Comparison of ENCODE assay signal across 1 cellular context in the genomic region with DNA sequence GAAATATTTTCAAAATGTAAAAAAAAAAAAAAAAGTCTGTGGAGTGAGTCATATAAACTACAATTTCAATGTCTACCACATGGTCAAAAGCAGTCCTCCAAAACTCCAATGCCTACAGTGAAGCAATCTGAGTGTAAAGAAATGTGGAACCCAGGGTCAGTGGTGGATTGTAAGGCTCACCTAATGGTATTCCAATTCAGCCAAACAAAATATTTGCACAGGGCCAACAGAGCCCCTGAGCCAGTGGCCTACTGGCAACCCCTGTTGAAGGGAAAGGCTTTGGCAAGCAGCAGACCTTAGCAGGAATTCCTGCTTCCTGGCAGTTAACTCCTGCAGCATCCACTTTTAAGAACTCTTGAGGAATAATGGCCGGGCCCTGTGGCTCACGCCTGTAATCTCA.
TF ChIP-seq lines count a peak whose summit lies in the region.

No MANE protein-coding gene starts in this region.

TF ChIP-seq in HepG2, 621 proteins besides CTCF, POLR2A, EP300 and RAD21 (continued from another document):
- TF ChIP-seq, protein P1, sequence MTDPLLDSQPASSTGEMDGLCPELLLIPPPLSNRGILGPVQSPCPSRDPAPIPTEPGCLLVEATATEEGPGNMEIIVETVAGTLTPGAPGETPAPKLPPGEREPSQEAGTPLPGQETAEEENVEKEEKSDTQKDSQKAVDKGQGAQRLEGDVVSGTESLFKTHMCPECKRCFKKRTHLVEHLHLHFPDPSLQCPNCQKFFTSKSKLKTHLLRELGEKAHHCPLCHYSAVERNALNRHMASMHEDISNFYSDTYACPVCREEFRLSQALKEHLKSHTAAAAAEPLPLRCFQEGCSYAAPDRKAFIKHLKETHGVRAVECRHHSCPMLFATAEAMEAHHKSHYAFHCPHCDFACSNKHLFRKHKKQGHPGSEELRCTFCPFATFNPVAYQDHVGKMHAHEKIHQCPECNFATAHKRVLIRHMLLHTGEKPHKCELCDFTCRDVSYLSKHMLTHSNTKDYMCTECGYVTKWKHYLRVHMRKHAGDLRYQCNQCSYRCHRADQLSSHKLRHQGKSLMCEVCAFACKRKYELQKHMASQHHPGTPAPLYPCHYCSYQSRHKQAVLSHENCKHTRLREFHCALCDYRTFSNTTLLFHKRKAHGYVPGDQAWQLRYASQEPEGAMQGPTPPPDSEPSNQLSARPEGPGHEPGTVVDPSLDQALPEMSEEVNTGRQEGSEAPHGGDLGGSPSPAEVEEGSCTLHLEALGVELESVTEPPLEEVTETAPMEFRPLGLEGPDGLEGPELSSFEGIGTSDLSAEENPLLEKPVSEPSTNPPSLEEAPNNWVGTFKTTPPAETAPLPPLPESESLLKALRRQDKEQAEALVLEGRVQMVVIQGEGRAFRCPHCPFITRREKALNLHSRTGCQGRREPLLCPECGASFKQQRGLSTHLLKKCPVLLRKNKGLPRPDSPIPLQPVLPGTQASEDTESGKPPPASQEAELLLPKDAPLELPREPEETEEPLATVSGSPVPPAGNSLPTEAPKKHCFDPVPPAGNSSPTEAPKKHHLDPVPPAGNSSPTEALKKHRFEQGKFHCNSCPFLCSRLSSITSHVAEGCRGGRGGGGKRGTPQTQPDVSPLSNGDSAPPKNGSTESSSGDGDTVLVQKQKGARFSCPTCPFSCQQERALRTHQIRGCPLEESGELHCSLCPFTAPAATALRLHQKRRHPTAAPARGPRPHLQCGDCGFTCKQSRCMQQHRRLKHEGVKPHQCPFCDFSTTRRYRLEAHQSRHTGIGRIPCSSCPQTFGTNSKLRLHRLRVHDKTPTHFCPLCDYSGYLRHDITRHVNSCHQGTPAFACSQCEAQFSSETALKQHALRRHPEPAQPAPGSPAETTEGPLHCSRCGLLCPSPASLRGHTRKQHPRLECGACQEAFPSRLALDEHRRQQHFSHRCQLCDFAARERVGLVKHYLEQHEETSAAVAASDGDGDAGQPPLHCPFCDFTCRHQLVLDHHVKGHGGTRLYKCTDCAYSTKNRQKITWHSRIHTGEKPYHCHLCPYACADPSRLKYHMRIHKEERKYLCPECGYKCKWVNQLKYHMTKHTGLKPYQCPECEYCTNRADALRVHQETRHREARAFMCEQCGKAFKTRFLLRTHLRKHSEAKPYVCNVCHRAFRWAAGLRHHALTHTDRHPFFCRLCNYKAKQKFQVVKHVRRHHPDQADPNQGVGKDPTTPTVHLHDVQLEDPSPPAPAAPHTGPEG (CRISPR knock-in tag; IDR thresholded peaks at IDR 0.05), result no peak
- TF ChIP-seq ZNF841 (CRISPR knock-in tag; IDR thresholded peaks at IDR 0.05; ENCODE audit: borderline replicate concordance) (no peak), ZNF776 (CRISPR knock-in tag; IDR thresholded peaks at IDR 0.05) (no peak), ZMYM4 (CRISPR knock-in tag; IDR thresholded peaks at IDR 0.05) (no peak), ZBED4 (CRISPR knock-in tag; IDR thresholded peaks at IDR 0.05; ENCODE audit: borderline replicate concordance) (no peak), ZBTB10 (CRISPR knock-in tag; IDR thresholded peaks at IDR 0.05; ENCODE audit: borderline replicate concordance) (peak; percentile 45; the same call in 1 of the 2 replicates), ZMYM2 (CRISPR knock-in tag; IDR thresholded peaks at IDR 0.05) (no peak), ZNF709 (CRISPR knock-in tag; IDR thresholded peaks at IDR 0.05) (no peak), CEBPB (IDR thresholded peaks at IDR 0.05; ENCODE audit: borderline replicate concordance, low read depth, low read length) (peak; percentile 80; the same call in 1 of the 2 replicates), MXD4 (CRISPR knock-in tag; IDR thresholded peaks at IDR 0.05) (no peak), PLRG1 (conservative IDR thresholded peaks at IDR 0.05) (no peak), ZNF7 (CRISPR knock-in tag; IDR thresholded peaks at IDR 0.05) (no peak), PHF21A (CRISPR knock-in tag; IDR thresholded peaks at IDR 0.05) (no peak), PRDM10 (CRISPR knock-in tag; IDR thresholded peaks at IDR 0.05; ENCODE audit: low read depth) (peak; percentile 54; the same call in 1 of the 2 replicates), ZBTB25 (CRISPR knock-in tag; IDR thresholded peaks at IDR 0.05) (no peak), SAP130 (CRISPR knock-in tag; IDR thresholded peaks at IDR 0.05; ENCODE audit: low read depth) (peak; percentile 29; the same call in 1 of the 2 replicates)
TF ChIP-seq in HepG2: peak in this region for 29.
